In genomic region chr7:75989084-75989725, GRCh38 we compare ENCODE assay signal across 13 cellular contexts. TPM values are rescaled to one million over a fixed set of nuclear protein-coding genes. Genes with fewer than 3 reads are reported as not detected.
DNase-seq lines count a peak whose midpoint lies in the region; ATAC-seq and TF ChIP-seq lines count a peak whose summit lies in the region.
"Had no signal": no experiment of that assay in that cellular context is flagged by ENCODE, and none has a peak within 500 bp of the region (broad histone marks: within the 10 kb centered on the region; RNA-seq: fewer than 3 reads in every experiment).

No MANE protein-coding gene starts in this region.

- peaks cover 16% of the 10 kb centered on the region for H3K4me1 Mint-ChIP-seq in T-helper 1 cell treated with Interleukin-12 subunit alpha and Interleukin-12 subunit beta and Interleukin-4 antibody, amounts not matched to agents 30 μg/mL and 1 μg/mL, for 36 hours (ENCODE audit: low read depth)
- H3K4me1 Mint-ChIP-seq in neural progenitor cell, result peaks cover 22% of the 10 kb centered on the region

- ATAC-seq in Right ventricle myocardium superior (ENCODE audit: poor library complexity) (peak; percentile 62), GM21825 (IDR thresholded peaks at IDR 0.05; ENCODE audit: unreplicated experiment) (no peak)

- no peaks in the 10 kb centered on the region for H3K9me3 ChIP-seq in neural progenitor cell (ENCODE audit: low read depth)

- no peaks in the 10 kb centered on the region for H3K79me2 ChIP-seq in neural progenitor cell (ENCODE audit: low read depth)

- intact Hi-C loops in Right ventricle myocardium superior (cut with DNase I), result no loop called here

- no peak overlapping the region for H3K4me2 ChIP-seq in neural progenitor cell

- H3K27ac Mint-ChIP-seq in T-helper 1 cell treated with Interleukin-12 subunit alpha and Interleukin-12 subunit beta and Interleukin-4 antibody, amounts not matched to agents 30 μg/mL and 1 μg/mL, for 36 hours, result peak overlapping the region; percentile 35
- peak overlapping the region; percentile 55 for H3K27ac Mint-ChIP-seq in neural progenitor cell

- peaks cover 18% of the 10 kb centered on the region for H3F3A ChIP-seq in neural progenitor cell (ENCODE audit: low read depth)

- H3K36me3 ChIP-seq in neural progenitor cell (no peaks in the 10 kb centered on the region), urinary bladder (ENCODE audit: insufficient read depth) (peaks cover 2% of the 10 kb centered on the region)

- TF ChIP-seq CTCF in neural progenitor cell (IDR thresholded peaks at IDR 0.05), result no peak

- H4K20me1 ChIP-seq in neural progenitor cell (ENCODE audit: low read depth), result peaks cover 6% of the 10 kb centered on the region

- peaks cover 5% of the 10 kb centered on the region for H3K36me3 Mint-ChIP-seq in T-helper 1 cell treated with Interleukin-12 subunit alpha and Interleukin-12 subunit beta and Interleukin-4 antibody, amounts not matched to agents 30 μg/mL and 1 μg/mL, for 36 hours (ENCODE audit: low read depth)
- H3K36me3 Mint-ChIP-seq in neural progenitor cell, result peaks cover 11% of the 10 kb centered on the region

- H3K4me1 ChIP-seq in neural progenitor cell (peaks cover 23% of the 10 kb centered on the region), urinary bladder (ENCODE audit: insufficient read depth) (no peaks in the 10 kb centered on the region)

- no peak overlapping the region for H2AFZ ChIP-seq in neural progenitor cell (replicated peaks)

- no peaks in the 10 kb centered on the region for H3K27me3 Mint-ChIP-seq in T-helper 1 cell treated with Interleukin-12 subunit alpha and Interleukin-12 subunit beta and Interleukin-4 antibody, amounts not matched to agents 30 μg/mL and 1 μg/mL, for 36 hours (ENCODE audit: low read depth)
- H3K27me3 Mint-ChIP-seq in neural progenitor cell (ENCODE audit: insufficient read depth, low read depth), result peaks cover 18% of the 10 kb centered on the region

- no peaks in the 10 kb centered on the region for H3K27me3 ChIP-seq in neural progenitor cell

- no peak overlapping the region for H3K27ac ChIP-seq in neural progenitor cell
- H3K27ac ChIP-seq in urinary bladder (ENCODE audit: low read depth), result peak overlapping the region; percentile 40

- H3K4me3 ChIP-seq in neural progenitor cell (no peak overlapping the region), urinary bladder (ENCODE audit: low read depth, low read length) (no peak overlapping the region)

- no peak overlapping the region for H3K9ac ChIP-seq in neural progenitor cell

- no peaks in the 10 kb centered on the region for H3K9me3 Mint-ChIP-seq in T-helper 1 cell treated with Interleukin-12 subunit alpha and Interleukin-12 subunit beta and Interleukin-4 antibody, amounts not matched to agents 30 μg/mL and 1 μg/mL, for 36 hours
- H3K9me3 Mint-ChIP-seq in neural progenitor cell, result no peaks in the 10 kb centered on the region
- H3K9me3 Mint-ChIP-seq: activated T-helper 1 cell treated with anti-CD3 and anti-CD28 coated beads, Interleukin-12 subunit alpha, Interleukin-12 subunit beta, Interleukin-2, Interleukin-4 antibody, amounts not matched to agents 30 ng/mL and 10 ng/mL and 1 ng/mL, durations not matched to agents 14 hours and 24 hours and 36 hours had no signal

- 39% methylated on average over 19 of the region's 19 CpGs for WGBS in urinary bladder

- no peak overlapping the region for H3K4me3 Mint-ChIP-seq in T-helper 1 cell treated with Interleukin-12 subunit alpha and Interleukin-12 subunit beta and Interleukin-4 antibody, amounts not matched to agents 30 μg/mL and 1 μg/mL, for 36 hours
- H3K4me3 Mint-ChIP-seq in neural progenitor cell, result no peak overlapping the region
- H3K4me3 Mint-ChIP-seq: activated T-helper 1 cell treated with anti-CD3 and anti-CD28 coated beads, Interleukin-12 subunit alpha, Interleukin-12 subunit beta, Interleukin-2, Interleukin-4 antibody, amounts not matched to agents 30 ng/mL and 10 ng/mL and 1 ng/mL, durations not matched to agents 14 hours and 24 hours and 36 hours had no signal

- DNase-seq in T-helper 1 cell (no peak), Right ventricle myocardium superior (peak; percentile 88), neural progenitor cell (ENCODE audit: low spot score) (no peak), NCI-H526 treated with DMSO at 0.1 percent for 48 hours (lab: John Stamatoyannopoulos, UW) (no peak), OCI-M1 (lab: John Stamatoyannopoulos, UW) (no peak)
- DNase-seq: activated CD4-positive, alpha-beta T cell treated with anti-CD3 and anti-CD28 coated beads for 1 hour; DMS79; MM.1S; stimulated activated naive CD4-positive, alpha-beta T cell treated with Interleukin-2 at 50 U/mL for 16 hours had no signal

RNA-seq across cellular contexts. Expression of gene TMEM120A, which starts 5.2 kb away (rescaled TPM):
- 90.7 TPM for total RNA-seq in Right ventricle myocardium superior
- total RNA-seq in neural progenitor cell (ENCODE audit: low replicate concordance), result 9.4 and 10.4 TPM in 2 replicates
- 17.8 TPM for total RNA-seq in urinary bladder
- polyA plus RNA-seq in urinary bladder, result 90.2 TPM

RNA-seq across cellular contexts. Expression of gene STYXL1, which starts 58.6 kb away (rescaled TPM):
- total RNA-seq in Right ventricle myocardium superior (21.4 TPM), neural progenitor cell (ENCODE audit: low replicate concordance) (56.1 and 60.4 TPM in 2 replicates), urinary bladder (20.5 TPM)
- polyA plus RNA-seq in urinary bladder, result 26.7 TPM

RNA-seq across cellular contexts. Expression of gene MDH2, which starts 58.7 kb away (rescaled TPM):
- total RNA-seq in Right ventricle myocardium superior, result 639 TPM
- 51.5 and 73.4 TPM in 2 replicates for total RNA-seq in neural progenitor cell (ENCODE audit: low replicate concordance)
- 29.6 TPM for total RNA-seq in urinary bladder
- polyA plus RNA-seq in urinary bladder, result 145 TPM
